In the genomic region with DNA sequence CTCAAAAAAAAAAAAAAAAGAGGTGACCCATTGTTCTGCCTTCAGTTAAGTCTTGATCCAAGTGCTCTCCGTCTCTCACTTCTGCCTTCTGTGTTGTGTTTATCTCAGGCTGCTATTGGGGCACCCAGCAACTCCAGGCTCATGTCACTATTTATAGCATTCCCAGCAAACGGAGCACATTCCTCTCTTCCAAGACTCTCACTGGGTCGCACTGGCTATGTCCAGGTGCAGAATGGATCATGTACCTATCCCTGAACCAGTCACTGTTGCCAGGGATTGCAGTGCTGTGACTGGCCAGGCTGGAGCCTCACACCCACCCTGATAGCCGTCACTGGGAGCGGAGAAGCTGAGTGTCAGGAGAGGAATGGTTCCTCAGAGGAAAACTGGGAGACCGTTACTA, we compare ENCODE assay signal across 23 cellular contexts. TPM values are rescaled to one million over a fixed set of nuclear protein-coding genes. Genes with fewer than 3 reads are reported as not detected.
DNase-seq lines count a peak whose midpoint lies in the region; ATAC-seq and TF ChIP-seq lines count a peak whose summit lies in the region.
"Had no signal": no experiment of that assay in that cellular context is flagged by ENCODE, and none has a peak within 500 bp of the region (broad histone marks: within the 10 kb centered on the region; RNA-seq: fewer than 3 reads in every experiment).

No MANE protein-coding gene starts in this region.

- ATAC-seq in activated naive CD4-positive, alpha-beta T cell treated with anti-CD3 and anti-CD28 coated beads, Interleukin-2, amount 50 U/mL, for 72 hours: no peak
- ATAC-seq: activated CD4-positive, alpha-beta T cell treated with anti-CD3 and anti-CD28 coated beads for 36 hours; CD8-positive, alpha-beta T cell; PC-3 had no signal

- TF ChIP-seq CTCF in brain (conservative IDR thresholded peaks at IDR 0.05) (no peak), left ventricle myocardium inferior (IDR thresholded peaks at IDR 0.05; ENCODE audit: borderline replicate concordance) (no peak), neural progenitor cell (IDR thresholded peaks at IDR 0.05) (no peak), colonic mucosa (IDR thresholded peaks at IDR 0.05) (no peak), foreskin fibroblast (IDR thresholded peaks at IDR 0.05; ENCODE audit: low read depth, low read length) (no peak)

- H3K4me1 ChIP-seq in left ventricle myocardium inferior (peaks cover 33% of the 10 kb centered on the region), neural progenitor cell (no peaks in the 10 kb centered on the region), colonic mucosa (no peaks in the 10 kb centered on the region)

- H3K27ac ChIP-seq in left ventricle myocardium inferior (replicated peaks): peak overlapping the region; percentile 84
- H3K27ac ChIP-seq in neural progenitor cell: no peak overlapping the region
- no peak overlapping the region for H3K27ac ChIP-seq in colonic mucosa
- H3K27ac ChIP-seq: HL-60, SK-N-MC had no signal

- H3F3A ChIP-seq in neural progenitor cell (ENCODE audit: low read depth): no peaks in the 10 kb centered on the region

- H3K79me2 ChIP-seq in neural progenitor cell (ENCODE audit: low read depth): no peaks in the 10 kb centered on the region

- H3K27ac Mint-ChIP-seq in brain (peak overlapping the region in 4 of 5 experiments; percentile 18 to 83 (median 56)), neural progenitor cell (peak overlapping the region; percentile 12)
- H3K27ac Mint-ChIP-seq in activated T-helper 2 cell treated with anti-CD3 and anti-CD28 coated beads, Interferon-gamma antibody, Interleukin-2, Interleukin-4, amounts not matched to agents 10 μg/mL and 5 μg/mL and 100 μg/mL, durations not matched to agents 14 hours and 24 hours and 36 hours: no peak overlapping the region
- peak overlapping the region in 1 of 2 donors; percentile 83 for H3K27ac Mint-ChIP-seq in activated naive CD4-positive, alpha-beta T cell treated with anti-CD3 and anti-CD28 coated beads, Interleukin-2, amount 50 U/mL, for 72 hours
- H3K27ac Mint-ChIP-seq: activated CD4-positive, alpha-beta T cell treated with anti-CD3 and anti-CD28 coated beads for 36 hours; CD8-positive, alpha-beta T cell; IgD-negative memory B cell; memory B cell had no signal

- no peak overlapping the region for H2AFZ ChIP-seq in neural progenitor cell (replicated peaks)

- no peaks in the 10 kb centered on the region for H4K20me1 ChIP-seq in neural progenitor cell (ENCODE audit: low read depth)

- H3K36me3 Mint-ChIP-seq in brain: peaks cover 21% of the 10 kb centered on the region
- H3K36me3 Mint-ChIP-seq in neural progenitor cell: peaks cover 4% of the 10 kb centered on the region
- H3K36me3 Mint-ChIP-seq in activated T-helper 2 cell treated with anti-CD3 and anti-CD28 coated beads, Interferon-gamma antibody, Interleukin-2, Interleukin-4, amounts not matched to agents 10 μg/mL and 5 μg/mL and 100 μg/mL, durations not matched to agents 14 hours and 24 hours and 36 hours (ENCODE audit: low read depth): no peaks in the 10 kb centered on the region
- no peaks in the 10 kb centered on the region for H3K36me3 Mint-ChIP-seq in activated naive CD4-positive, alpha-beta T cell treated with anti-CD3 and anti-CD28 coated beads, Interleukin-2, amount 50 U/mL, for 72 hours
- H3K36me3 Mint-ChIP-seq: IgD-negative memory B cell, memory B cell had no signal

- H3K4me3 Mint-ChIP-seq in brain (no peak overlapping the region), neural progenitor cell (no peak overlapping the region)
- no peak overlapping the region for H3K4me3 Mint-ChIP-seq in activated T-helper 2 cell treated with anti-CD3 and anti-CD28 coated beads, Interferon-gamma antibody, Interleukin-2, Interleukin-4, amounts not matched to agents 10 μg/mL and 5 μg/mL and 100 μg/mL, durations not matched to agents 14 hours and 24 hours and 36 hours (ENCODE audit: low read depth)
- H3K4me3 Mint-ChIP-seq: activated CD4-positive, alpha-beta T cell treated with anti-CD3 and anti-CD28 coated beads for 36 hours; CD8-positive, alpha-beta T cell; IgD-negative memory B cell; memory B cell had no signal

- no peak overlapping the region for H3K9ac ChIP-seq in neural progenitor cell
- no peak overlapping the region for H3K9ac ChIP-seq in colonic mucosa (ENCODE audit: low read depth in 2 of 2, low read length in 2 of 2)

- peak overlapping the region; percentile 23 for H3K4me3 ChIP-seq in left ventricle myocardium inferior
- no peak overlapping the region for H3K4me3 ChIP-seq in neural progenitor cell
- no peak overlapping the region for H3K4me3 ChIP-seq in colonic mucosa
- H3K4me3 ChIP-seq in foreskin fibroblast (ENCODE audit: low read depth in 1 of 2, low read length in 2 of 2): no peak overlapping the region
- H3K4me3 ChIP-seq: MG63, SK-N-MC, uterus had no signal

- no peaks in the 10 kb centered on the region for H3K27me3 ChIP-seq in left ventricle myocardium inferior (ENCODE audit: low read depth)
- no peaks in the 10 kb centered on the region for H3K27me3 ChIP-seq in neural progenitor cell
- H3K27me3 ChIP-seq in colonic mucosa: no peaks in the 10 kb centered on the region
- H3K27me3 ChIP-seq: MG63, uterus had no signal

- no peaks in the 10 kb centered on the region for H3K36me3 ChIP-seq in left ventricle myocardium inferior
- no peaks in the 10 kb centered on the region for H3K36me3 ChIP-seq in neural progenitor cell
- no peaks in the 10 kb centered on the region for H3K36me3 ChIP-seq in colonic mucosa
- H3K36me3 ChIP-seq: MG63, uterus had no signal

- H3K4me1 Mint-ChIP-seq in brain (peaks cover 26% of the 10 kb centered on the region), neural progenitor cell (peaks cover 17% of the 10 kb centered on the region)
- H3K4me1 Mint-ChIP-seq in activated T-helper 2 cell treated with anti-CD3 and anti-CD28 coated beads, Interferon-gamma antibody, Interleukin-2, Interleukin-4, amounts not matched to agents 10 μg/mL and 5 μg/mL and 100 μg/mL, durations not matched to agents 14 hours and 24 hours and 36 hours (ENCODE audit: low read depth): no peaks in the 10 kb centered on the region
- H3K4me1 Mint-ChIP-seq: activated CD4-positive, alpha-beta T cell treated with anti-CD3 and anti-CD28 coated beads for 36 hours; IgD-negative memory B cell; memory B cell had no signal

- H3K27me3 Mint-ChIP-seq in brain (peaks cover 8% of the 10 kb centered on the region), neural progenitor cell (ENCODE audit: insufficient read depth, low read depth) (peaks cover 7% of the 10 kb centered on the region)
- no peaks in the 10 kb centered on the region for H3K27me3 Mint-ChIP-seq in activated T-helper 2 cell treated with anti-CD3 and anti-CD28 coated beads, Interferon-gamma antibody, Interleukin-2, Interleukin-4, amounts not matched to agents 10 μg/mL and 5 μg/mL and 100 μg/mL, durations not matched to agents 14 hours and 24 hours and 36 hours (ENCODE audit: low read depth)
- H3K27me3 Mint-ChIP-seq: activated CD4-positive, alpha-beta T cell treated with anti-CD3 and anti-CD28 coated beads for 36 hours; IgD-negative memory B cell; memory B cell had no signal

- H3K9me3 ChIP-seq in left ventricle myocardium inferior (replicated peaks) (no peaks in the 10 kb centered on the region), neural progenitor cell (ENCODE audit: low read depth) (no peaks in the 10 kb centered on the region), colonic mucosa (no peaks in the 10 kb centered on the region)
- H3K9me3 ChIP-seq: MG63, uterus had no signal

- no peaks in the 10 kb centered on the region for H3K9me3 Mint-ChIP-seq in brain
- H3K9me3 Mint-ChIP-seq in neural progenitor cell: no peaks in the 10 kb centered on the region
- H3K9me3 Mint-ChIP-seq in activated T-helper 2 cell treated with anti-CD3 and anti-CD28 coated beads, Interferon-gamma antibody, Interleukin-2, Interleukin-4, amounts not matched to agents 10 μg/mL and 5 μg/mL and 100 μg/mL, durations not matched to agents 14 hours and 24 hours and 36 hours: no peaks in the 10 kb centered on the region
- H3K9me3 Mint-ChIP-seq in activated naive CD4-positive, alpha-beta T cell treated with anti-CD3 and anti-CD28 coated beads, Interleukin-2, amount 50 U/mL, for 72 hours: no peaks in the 10 kb centered on the region
- H3K9me3 Mint-ChIP-seq: CD8-positive, alpha-beta T cell; IgD-negative memory B cell; memory B cell had no signal

- peak; percentile 49 for DNase-seq in EH (ENCODE audit: low read depth)
- DNase-seq in left ventricle myocardium inferior: no peak
- no peak for DNase-seq in neural progenitor cell (ENCODE audit: low spot score)
- DNase-seq in colonic mucosa: no peak
- no peak for DNase-seq in activated T-helper 2 cell treated with anti-CD3 and anti-CD28 coated beads, Interferon-gamma antibody, Interleukin-2, Interleukin-4, amounts not matched to agents 10 μg/mL and 5 μg/mL and 100 μg/mL, durations not matched to agents 14 hours and 24 hours and 36 hours (ENCODE audit: low spot score)
- DNase-seq in foreskin fibroblast: no peak
- no peak for DNase-seq in activated naive CD4-positive, alpha-beta T cell treated with anti-CD3 and anti-CD28 coated beads, Interleukin-2, amount 50 U/mL, for 72 hours (ENCODE audit: low spot score in 2 of 2)
- DNase-seq: activated CD4-positive, alpha-beta T cell treated with anti-CD3 and anti-CD28 coated beads for 36 hours; activated gamma-delta T cell treated with Interleukin-2 at 50 U/mL for 16 hours; anterior cingulate cortex; CD8-positive, alpha-beta T cell; DND-41; MG63; NCI-H1436 treated with DMSO at 0.1 percent for 48 hours; NCI-H774; PC-3; stimulated activated naive CD4-positive, alpha-beta T cell treated with Interleukin-2 at 50 U/mL for 16 hours; uterus had no signal

- intact Hi-C loops in left ventricle myocardium inferior (cut with micrococcal nuclease): no loop called here
- intact Hi-C loops in colonic mucosa (cut with DNase I): no loop called here
- intact Hi-C loops in activated T-helper 2 cell treated with anti-CD3 and anti-CD28 coated beads, Interferon-gamma antibody, Interleukin-2, Interleukin-4, amounts not matched to agents 10 μg/mL and 5 μg/mL and 100 μg/mL, durations not matched to agents 14 hours and 24 hours and 36 hours (cut with micrococcal nuclease): no loop called here

- H3K4me2 ChIP-seq in neural progenitor cell: no peak overlapping the region

RNA-seq across cellular contexts. Expression of a gene that starts 31.2 kb away (rescaled TPM):
- 8.9 TPM for polyA plus RNA-seq in brain (ENCODE audit: insufficient read depth, low read depth, low replicate concordance)
- total RNA-seq in left ventricle myocardium inferior (44.3 TPM), neural progenitor cell (ENCODE audit: low replicate concordance) (20.1 and 30.8 TPM in 2 replicates), colonic mucosa (10 to 100 TPM; 58.0 to 74.5 TPM)
- 115 and 119 TPM in 2 replicates for total RNA-seq in activated T-helper 2 cell treated with anti-CD3 and anti-CD28 coated beads, Interferon-gamma antibody, Interleukin-2, Interleukin-4, amounts not matched to agents 10 μg/mL and 5 μg/mL and 100 μg/mL, durations not matched to agents 14 hours and 24 hours and 36 hours
- 10 to 100 TPM; 95.3 to 96.2 TPM for total RNA-seq in activated naive CD4-positive, alpha-beta T cell treated with anti-CD3 and anti-CD28 coated beads, Interleukin-2, amount 50 U/mL, for 72 hours

RNA-seq across cellular contexts. Expression of a gene that starts 41.5 kb away (rescaled TPM):
- 7.1 TPM for polyA plus RNA-seq in brain (ENCODE audit: insufficient read depth, low read depth, low replicate concordance)
- total RNA-seq in left ventricle myocardium inferior: 7.9 TPM
- 1.8 and 4.4 TPM in 2 replicates for total RNA-seq in neural progenitor cell (ENCODE audit: low replicate concordance)
- total RNA-seq in colonic mucosa: 10 to 100 TPM; 20.4 to 25.4 TPM
- total RNA-seq in activated T-helper 2 cell treated with anti-CD3 and anti-CD28 coated beads, Interferon-gamma antibody, Interleukin-2, Interleukin-4, amounts not matched to agents 10 μg/mL and 5 μg/mL and 100 μg/mL, durations not matched to agents 14 hours and 24 hours and 36 hours: 23.3 and 24.0 TPM in 2 replicates
- 10 to 100 TPM; 13.8 to 16.7 TPM for total RNA-seq in activated naive CD4-positive, alpha-beta T cell treated with anti-CD3 and anti-CD28 coated beads, Interleukin-2, amount 50 U/mL, for 72 hours

RNA-seq across cellular contexts. Expression of a gene that starts 49.7 kb away (rescaled TPM):
- polyA plus RNA-seq in brain (ENCODE audit: insufficient read depth, low read depth, low replicate concordance): 3.7 TPM
- total RNA-seq in left ventricle myocardium inferior: 9.2 TPM
- 4.7 and 12.7 TPM in 2 replicates for total RNA-seq in neural progenitor cell (ENCODE audit: low replicate concordance)
- 1 to 10 TPM; 3.9 to 6.5 TPM for total RNA-seq in colonic mucosa
- total RNA-seq in activated T-helper 2 cell treated with anti-CD3 and anti-CD28 coated beads, Interferon-gamma antibody, Interleukin-2, Interleukin-4, amounts not matched to agents 10 μg/mL and 5 μg/mL and 100 μg/mL, durations not matched to agents 14 hours and 24 hours and 36 hours: 14.1 and 14.2 TPM in 2 replicates
- 10 to 100 TPM in 1 of 2 donors, 1 to 10 TPM in 1; 6.3 to 11.8 TPM for total RNA-seq in activated naive CD4-positive, alpha-beta T cell treated with anti-CD3 and anti-CD28 coated beads, Interleukin-2, amount 50 U/mL, for 72 hours
